ENCODE assay signal across 12 cellular contexts in genomic region chr14:60632777-60633176, GRCh38. TPM values are rescaled to one million over a fixed set of nuclear protein-coding genes. Genes with fewer than 3 reads are reported as not detected.
DNase-seq lines count a peak whose midpoint lies in the region; ATAC-seq, FAIRE-seq and TF ChIP-seq lines count a peak whose summit lies in the region.
"Had no signal": no experiment of that assay in that cellular context is flagged by ENCODE, and none has a peak within 500 bp of the region (broad histone marks: within the 10 kb centered on the region; RNA-seq: fewer than 3 reads in every experiment).

No MANE protein-coding gene starts in this region.

- H3K27ac ChIP-seq in H1 (ENCODE audit: low read depth, low read length), result no peak overlapping the region
- H3K27ac ChIP-seq in body of pancreas, result no peak overlapping the region
- H3K27ac ChIP-seq: SK-N-MC had no signal

- H2AFZ ChIP-seq in H1 (ENCODE audit: low read length), result no peak overlapping the region

- intact Hi-C loops in body of pancreas (cut with DNase I), result no loop called here

- peak overlapping the region; percentile 5 for H3K4me3 ChIP-seq in Jurkat, Clone E6-1 (ENCODE audit: low read length)
- H3K4me3 ChIP-seq in H1 (ENCODE audit: extremely low read depth in 1 of 4, insufficient read depth in 2 of 4, low read depth in 3 of 4, low read length in 4 of 4), result no peak overlapping the region
- H3K4me3 ChIP-seq in body of pancreas, result no peak overlapping the region
- H3K4me3 ChIP-seq: SK-N-MC had no signal

- H2BK20ac ChIP-seq in H1 (ENCODE audit: low read length), result no peak overlapping the region

- peaks cover 2 to 5% (median 3%) of the 10 kb centered on the region in 4 experiments; a peak in 5 of 7 replicates for H3K4me1 ChIP-seq in H1 (replicated peaks in 1 of 4; ENCODE audit: control insufficient read depth in 3 of 4, insufficient read depth in 4 of 4, low read length in 3 of 4)
- peaks cover 6% of the 10 kb centered on the region for H3K4me1 ChIP-seq in body of pancreas

- H3K14ac ChIP-seq in H1 (ENCODE audit: insufficient read length), result no peak overlapping the region

- peak overlapping the region; percentile 59 for H2BK120ac ChIP-seq in H1 (replicated peaks; ENCODE audit: low read depth, low read length)

- ATAC-seq in GM18873 (IDR thresholded peaks at IDR 0.05; ENCODE audit: low FRiP score, unreplicated experiment), result peak; percentile 82
- peak; percentile 62 for ATAC-seq in GM21825 (IDR thresholded peaks at IDR 0.05; ENCODE audit: unreplicated experiment)
- ATAC-seq in HG03139 (IDR thresholded peaks at IDR 0.05; ENCODE audit: unreplicated experiment), result no peak
- no peak for ATAC-seq in body of pancreas
- ATAC-seq in HG03280 (IDR thresholded peaks at IDR 0.05; ENCODE audit: unreplicated experiment), result no peak

- POLR2A ChIA-PET in H1 (lab: Charles Lee; ENCODE audit: partially characterized antibody), result no interaction called here

- no peaks in the 10 kb centered on the region for H4K20me1 ChIP-seq in H1 (replicated peaks in 1 of 2; ENCODE audit: control insufficient read depth in 1 of 2, insufficient read depth in 2 of 2, low read length in 2 of 2)

- H4K91ac ChIP-seq in H1 (replicated peaks; ENCODE audit: insufficient read length, low read length), result no peak overlapping the region

- H3K27me3 ChIP-seq in H1 (replicated peaks in 1 of 4; ENCODE audit: control insufficient read depth in 3 of 4, extremely low read depth in 1 of 4, insufficient read depth in 3 of 4, low read length in 3 of 4), result peaks cover 7 to 24% (median 19%) of the 10 kb centered on the region in 4 experiments
- H3K27me3 ChIP-seq in body of pancreas, result peaks cover 5 to 14% of the 10 kb centered on the region in 2 donors

- no peak for TF ChIP-seq RAD21 in H1 (IDR thresholded peaks at IDR 0.05 in 1 of 2, conservative IDR thresholded peaks at IDR 0.05 in 1 of 2; ENCODE audit: low read depth in 2 of 2, low read length in 2 of 2)

- H3K4me2 ChIP-seq in H1 (ENCODE audit: insufficient read depth in 1 of 2, low read depth in 2 of 2, low read length in 2 of 2), result no peak overlapping the region

- no peaks in the 10 kb centered on the region for H3K79me1 ChIP-seq in H1 (ENCODE audit: low read depth, low read length)

- no peak overlapping the region for H2BK15ac ChIP-seq in H1 (ENCODE audit: low read length)

- WGBS in H1 (ENCODE audit: extremely low coverage in 1 of 2, insufficient coverage in 1 of 2, insufficient read length in 1 of 2, insufficient replicate concordance in 2 of 2, low coverage in 1 of 2, low lambda C conversion rate in 2 of 2, missing lambda C conversion rate in 1 of 2), 2 experiments, result 52% methylated on average over 2 of the region's 2 CpGs; no CpG with 5 or more reads in 1 of the 2 experiments
- 53 to 61% methylated on average over 2 of the region's 2 CpGs for WGBS in body of pancreas, 2 donors

- H3K36me3 ChIP-seq in H1 (ENCODE audit: control insufficient read depth in 2 of 4, insufficient read depth in 4 of 4, low read length in 3 of 4), result no peaks in the 10 kb centered on the region
- no peaks in the 10 kb centered on the region for H3K36me3 ChIP-seq in body of pancreas (replicated peaks in 1 of 2; ENCODE audit: insufficient read depth in 1 of 2, low read depth in 2 of 2)

- H3K9ac ChIP-seq in H1 (replicated peaks in 1 of 4; ENCODE audit: extremely low read depth in 1 of 4, low read depth in 3 of 4, low read length in 3 of 4), result no peak overlapping the region

- no peak overlapping the region for H3K18ac ChIP-seq in H1 (ENCODE audit: extremely low read depth, low read length)

- no peak for TF ChIP-seq POLR2A in H1 (IDR thresholded peaks at IDR 0.05; ENCODE audit: control extremely low read depth in 1 of 2, low read depth in 2 of 2, low read length in 2 of 2)
- no peak for TF ChIP-seq POLR2A in body of pancreas (IDR thresholded peaks at IDR 0.05)

- no peaks in the 10 kb centered on the region for H3K9me3 ChIP-seq in H1 (ENCODE audit: insufficient read depth in 2 of 2, low read depth in 1 of 2, low read length in 1 of 2)
- H3K9me3 ChIP-seq in body of pancreas, result no peaks in the 10 kb centered on the region

- no peak overlapping the region for H3K4ac ChIP-seq in H1 (replicated peaks; ENCODE audit: insufficient read length, low read depth, low read length)

- no peak overlapping the region for H3K23ac ChIP-seq in H1 (ENCODE audit: insufficient read length)

- H2BK12ac ChIP-seq in H1 (ENCODE audit: low read depth, low read length), result no peak overlapping the region

- no peak overlapping the region for H3K56ac ChIP-seq in H1 (replicated peaks; ENCODE audit: insufficient read length, low read depth, low read length)

- no peak overlapping the region for H4K8ac ChIP-seq in H1 (ENCODE audit: extremely low read depth, insufficient read depth, low read length)

- H2BK5ac ChIP-seq in H1 (ENCODE audit: low read depth, low read length), result no peak overlapping the region

- CTCF ChIA-PET in H1 (lab: Charles Lee; ENCODE audit: partially characterized antibody), result interaction anchor here (0.6 to 2.1 kb wide), 8 partner anchors 8 to 620 kb away, joined by 3 to 9 read pairs (median 3); no protein-coding TSS in a partner anchor

- TF ChIP-seq EP300 in H1 (IDR thresholded peaks at IDR 0.05; ENCODE audit: borderline replicate concordance in 1 of 2, low read depth in 2 of 2, low read length in 2 of 2), result no peak

- TF ChIP-seq CTCF in H1 (IDR thresholded peaks at IDR 0.05; ENCODE audit: control extremely low read depth in 1 of 3, insufficient read depth in 1 of 3, low read depth in 1 of 3, low read length in 3 of 3) (no peak), body of pancreas (IDR thresholded peaks at IDR 0.05) (no peak)

- FAIRE-seq in H1 (lab: Jason Lieb, UNC), result no peak

- peaks cover 8% of the 10 kb centered on the region; the same call in 1 of the 2 replicates for H3K23me2 ChIP-seq in H1 (ENCODE audit: low read depth, low read length)

- no peaks in the 10 kb centered on the region for H3K79me2 ChIP-seq in H1 (ENCODE audit: control insufficient read depth in 1 of 2, insufficient read depth in 2 of 2, low read length in 2 of 2)

- no peak overlapping the region for H2AK5ac ChIP-seq in H1 (ENCODE audit: low read depth, low read length)

- H4K5ac ChIP-seq in H1 (ENCODE audit: insufficient read length, low read depth, low read length), result no peak overlapping the region

- peak; percentile 84 for DNase-seq in Jurkat, Clone E6-1 (ENCODE audit: low read depth, low spot score)
- DNase-seq in H1 (ENCODE audit: low read depth in 1 of 2, low spot score in 2 of 2), result no peak
- no peak for DNase-seq in stimulated activated CD4-positive, alpha-beta T cell treated with anti-CD3 and anti-CD28 coated beads, Interleukin-4, amount 100 ng/mL, for 24 hours
- DNase-seq in body of pancreas, result no peak
- DNase-seq: H9, hippocampal formation had no signal

TF ChIP-seq in H1, 55 proteins besides CTCF, POLR2A, EP300 and RAD21 (continues in another document):
- no peak for TF ChIP-seq CHD1 (IDR thresholded peaks at IDR 0.05; ENCODE audit: low read depth, low read length)
- TF ChIP-seq CEBPB (IDR thresholded peaks at IDR 0.05; ENCODE audit: low read depth, low read length), result no peak
- TF ChIP-seq MAX (IDR thresholded peaks at IDR 0.05), result no peak
- TF ChIP-seq POLR2AphosphoS5 (IDR thresholded peaks at IDR 0.05; ENCODE audit: low read depth, low read length), result no peak
- TF ChIP-seq RFX5 (IDR thresholded peaks at IDR 0.05; ENCODE audit: borderline replicate concordance, low read depth, low read length), result no peak
- TF ChIP-seq GABPA (IDR thresholded peaks at IDR 0.05; ENCODE audit: borderline replicate concordance, insufficient read depth, low read length), result no peak
- TF ChIP-seq NRF1 (IDR thresholded peaks at IDR 0.05; ENCODE audit: low read depth, low read length), result no peak
- TF ChIP-seq RNF2 (IDR thresholded peaks at IDR 0.05; ENCODE audit: borderline replicate concordance, low read depth, low read length, missing control alignments, poor library complexity, severe bottlenecking), result no peak
- TF ChIP-seq, protein P1, sequence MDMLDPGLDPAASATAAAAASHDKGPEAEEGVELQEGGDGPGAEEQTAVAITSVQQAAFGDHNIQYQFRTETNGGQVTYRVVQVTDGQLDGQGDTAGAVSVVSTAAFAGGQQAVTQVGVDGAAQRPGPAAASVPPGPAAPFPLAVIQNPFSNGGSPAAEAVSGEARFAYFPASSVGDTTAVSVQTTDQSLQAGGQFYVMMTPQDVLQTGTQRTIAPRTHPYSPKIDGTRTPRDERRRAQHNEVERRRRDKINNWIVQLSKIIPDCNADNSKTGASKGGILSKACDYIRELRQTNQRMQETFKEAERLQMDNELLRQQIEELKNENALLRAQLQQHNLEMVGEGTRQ (IDR thresholded peaks at IDR 0.05; ENCODE audit: low read length), result no peak
- TF ChIP-seq FOSL1 (IDR thresholded peaks at IDR 0.05; ENCODE audit: insufficient read depth, low read depth, low read length), result no peak
- TF ChIP-seq, protein P2, sequence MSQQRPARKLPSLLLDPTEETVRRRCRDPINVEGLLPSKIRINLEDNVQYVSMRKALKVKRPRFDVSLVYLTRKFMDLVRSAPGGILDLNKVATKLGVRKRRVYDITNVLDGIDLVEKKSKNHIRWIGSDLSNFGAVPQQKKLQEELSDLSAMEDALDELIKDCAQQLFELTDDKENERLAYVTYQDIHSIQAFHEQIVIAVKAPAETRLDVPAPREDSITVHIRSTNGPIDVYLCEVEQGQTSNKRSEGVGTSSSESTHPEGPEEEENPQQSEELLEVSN (IDR thresholded peaks at IDR 0.05), result no peak
- no peak for TF ChIP-seq SIRT6 (IDR thresholded peaks at IDR 0.05; ENCODE audit: low read length)
- no peak for TF ChIP-seq CHD2 (IDR thresholded peaks at IDR 0.05; ENCODE audit: low read length)
- no peak for TF ChIP-seq BCL11A (IDR thresholded peaks at IDR 0.05; ENCODE audit: low read depth in 2 of 2, low read length in 2 of 2)
- no peak for TF ChIP-seq GTF2F1 (IDR thresholded peaks at IDR 0.05; ENCODE audit: borderline replicate concordance, low read depth, low read length)
- TF ChIP-seq SP2 (IDR thresholded peaks at IDR 0.05; ENCODE audit: low read length), result no peak

RNA-seq across cellular contexts. Expression of gene SIX1, which starts 16.5 kb away (rescaled TPM):
- 2.5 TPM for polyA plus RNA-seq in Jurkat, Clone E6-1 (2012; ENCODE audit: insufficient read depth, insufficient read length)
- 0.46 and 0.69 TPM in 2 replicates for total RNA-seq in H1 (2021; fragmentation: NEBNext Ultra II Directional; extraction: Animal tissue kit (Norgen Biotek cat#: 25700))
- polyA plus RNA-seq in H1 (2011; rRNA removed), result 0.03 and 0.11 TPM in 2 replicates
- 0.09 TPM for polyA plus RNA-seq in H1 (2011; cell fraction: cytosol; rRNA removed)
- 0.09 TPM for polyA plus RNA-seq in H1 (2011; cell fraction: nucleus; rRNA removed)
- 0.04 to 0.16 TPM in 2 of 4 replicates, not detected in the others for polyA plus RNA-seq in H1 (2012, experiment 1 of 2)
- polyA plus RNA-seq in H1 (2012, experiment 2 of 2), result 0.07 TPM
- 0.45 TPM for polyA plus RNA-seq in H1 (2013, experiment 1 of 2)
- 0.48 TPM for polyA plus RNA-seq in H1 (2013, experiment 2 of 2)
- 0.17 and 0.19 TPM in 2 replicates for polyA minus RNA-seq in H1 (2011; rRNA and poly(A)+ RNA removed)
- not detected for polyA minus RNA-seq in H1 (2011; cell fraction: cytosol; rRNA and poly(A)+ RNA removed)
- polyA minus RNA-seq in H1 (2011; cell fraction: nucleus; rRNA and poly(A)+ RNA removed), result 0.50 TPM
- under 1 TPM in 1 of 2 donors, not detected in 1; 0.33 TPM for total RNA-seq in body of pancreas
- polyA plus RNA-seq: neural cell had no signal

Comparison
In these comparisons a context has a peak if more than half of its experiments do, and no peak if none do; other contexts are left out.
1. ATAC-seq: peak in GM18873 (single experiment) and GM21825 (single experiment); none in HG03139 (single experiment), body of pancreas (single experiment) and HG03280 (single experiment).